Comparison of ENCODE assay signal across 11 cellular contexts in the genomic region with DNA sequence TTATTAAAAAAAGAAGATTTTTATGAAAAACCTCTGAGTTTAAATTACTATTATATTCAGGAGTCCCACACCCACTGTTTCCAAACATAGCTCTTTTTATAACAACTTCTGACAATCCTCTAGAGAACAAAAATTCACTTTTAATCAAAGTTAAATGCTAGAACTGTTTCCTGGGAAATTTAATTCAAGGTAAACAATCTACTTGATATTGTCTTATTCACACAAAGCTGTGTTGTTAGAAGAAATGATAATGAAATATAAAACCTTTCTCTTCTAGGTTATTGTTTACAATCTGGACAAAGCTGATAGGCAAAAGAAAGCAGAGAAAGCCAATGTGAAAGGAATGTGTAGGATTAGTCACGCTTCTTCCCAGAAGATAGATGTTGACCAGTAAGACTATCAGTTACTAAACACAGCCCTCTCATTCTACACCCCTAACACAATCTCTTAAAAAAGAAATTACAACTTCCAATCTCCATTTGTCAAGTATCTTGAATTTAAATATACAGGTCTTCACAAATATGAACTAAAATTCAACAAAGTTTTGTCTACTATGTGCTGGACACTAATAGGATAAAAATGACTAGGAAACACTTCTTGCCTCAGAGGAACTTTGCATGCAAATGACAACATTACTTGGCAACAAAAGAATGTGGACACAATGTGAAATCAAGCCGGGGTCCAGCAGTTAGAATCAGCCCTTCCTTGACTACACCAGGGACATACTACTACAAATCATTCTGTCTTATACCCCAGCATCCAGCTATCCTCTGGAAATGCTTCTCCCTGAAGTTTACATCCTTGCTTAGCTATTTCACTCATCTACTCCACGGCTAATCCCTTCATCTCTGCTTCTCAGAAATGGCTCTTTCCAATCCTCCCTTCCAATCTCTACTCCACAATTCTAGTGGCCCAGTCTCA.
DNase-seq lines count a peak whose midpoint lies in the region; ATAC-seq and TF ChIP-seq lines count a peak whose summit lies in the region.
"Had no signal": no experiment of that assay in that cellular context is flagged by ENCODE, and none has a peak within 500 bp of the region (broad histone marks: within the 10 kb centered on the region; RNA-seq: fewer than 3 reads in every experiment).

No MANE protein-coding gene starts in this region.

- no peak for ATAC-seq in T-cell (replicated peaks in 1 of 4)
- ATAC-seq: upper lobe of right lung had no signal

- in situ Hi-C loops in GM13977 (cut with MboI; ENCODE audit: low pct_unique_long_range_greater_than_20kb, low sequenced_read_pairs, unreplicated experiment) = no loop called here

- H3K27me3 Mint-ChIP-seq in osteocyte (ENCODE audit: unreplicated experiment) (no peaks in the 10 kb centered on the region), T-cell (no peaks in the 10 kb centered on the region)

- DNase-seq in ELR (ENCODE audit: low read depth) (peak; percentile 75), RWPE1 (ENCODE audit: low spot score) (peak; percentile 4), fibroblast of mammary gland (ENCODE audit: low read depth) (peak; percentile 69), osteocyte (ENCODE audit: extremely low spot score, unreplicated experiment) (no peak), thyroid gland (no peak), GM13977 (ENCODE audit: low spot score) (no peak), T-cell (no peak), NCI-H187 treated with DMSO at 0.1 percent for 48 hours (lab: John Stamatoyannopoulos, UW) (no peak)
- DNase-seq: upper lobe of right lung had no signal

- no peaks in the 10 kb centered on the region for H3K36me3 Mint-ChIP-seq in osteocyte (ENCODE audit: unreplicated experiment)
- peaks cover 32% of the 10 kb centered on the region for H3K36me3 Mint-ChIP-seq in T-cell

- H3K27ac Mint-ChIP-seq in osteocyte (ENCODE audit: unreplicated experiment) (peak overlapping the region; percentile 83), T-cell (no peak overlapping the region)

- no peak overlapping the region for H3K4me3 ChIP-seq in fibroblast of mammary gland (ENCODE audit: control insufficient read depth, low read depth, low read length)
- H3K4me3 ChIP-seq in thyroid gland (replicated peaks in 1 of 3) = no peak overlapping the region
- H3K4me3 ChIP-seq: upper lobe of right lung had no signal

- no peaks in the 10 kb centered on the region for H3K9me3 ChIP-seq in thyroid gland
- H3K9me3 ChIP-seq: upper lobe of right lung had no signal

- H3K4me1 ChIP-seq in thyroid gland = no peaks in the 10 kb centered on the region
- H3K4me1 ChIP-seq: parathyroid adenoma, upper lobe of right lung had no signal

- intact Hi-C loops in thyroid gland (cut with DNase I) = no loop called here

- no peak for TF ChIP-seq CTCF in RWPE1 (conservative IDR thresholded peaks at IDR 0.05; ENCODE audit: low read depth)
- TF ChIP-seq CTCF in fibroblast of mammary gland (conservative IDR thresholded peaks at IDR 0.05; ENCODE audit: control insufficient read depth, insufficient read depth, low read depth, low read length) = no peak
- TF ChIP-seq CTCF in osteocyte (IDR thresholded peaks at IDR 0.05) = no peak
- TF ChIP-seq CTCF in thyroid gland (IDR thresholded peaks at IDR 0.05) = no peak
- TF ChIP-seq CTCF in GM13977 (IDR thresholded peaks at IDR 0.05; ENCODE audit: extremely low read depth, insufficient read depth, missing control alignments) = no peak

- TF ChIP-seq POLR2A in thyroid gland (IDR thresholded peaks at IDR 0.05) = no peak

- H3K27ac ChIP-seq in RWPE1 (no peak overlapping the region), thyroid gland (no peak overlapping the region)
- H3K27ac ChIP-seq: parathyroid adenoma, upper lobe of right lung, VCaP had no signal

- no peaks in the 10 kb centered on the region for H3K36me3 ChIP-seq in thyroid gland
- H3K36me3 ChIP-seq: upper lobe of right lung had no signal

- 72 to 79% methylated on average over 3 of the region's 3 CpGs for WGBS in thyroid gland, 2 donors

- H3K27me3 ChIP-seq in thyroid gland = no peaks in the 10 kb centered on the region
- H3K27me3 ChIP-seq: upper lobe of right lung had no signal

- H3K4me3 Mint-ChIP-seq in osteocyte (ENCODE audit: unreplicated experiment) = no peak overlapping the region
- H3K4me3 Mint-ChIP-seq in T-cell = no peak overlapping the region

- H3K9me3 Mint-ChIP-seq in osteocyte (ENCODE audit: unreplicated experiment) = peaks cover 6% of the 10 kb centered on the region
- H3K9me3 Mint-ChIP-seq in T-cell = peaks cover 13 to 21% (median 14%) of the 10 kb centered on the region in 3 donors

- CTCF ChIA-PET in RWPE1 (lab: Yijun Ruan, JAX) (no interaction called here), T-cell (lab: Charles Lee) (no interaction called here)

- POLR2A ChIA-PET in RWPE1 (lab: Yijun Ruan, JAX; ENCODE audit: low non-redundant PET) (no interaction called here), T-cell (lab: Charles Lee) (interaction anchor here in 1 of 2 donors (0.6 kb wide), 1 partner anchor 652 kb away, joined by 3 read pairs; no protein-coding TSS in a partner anchor)

- peaks cover 22% of the 10 kb centered on the region for H3K4me1 Mint-ChIP-seq in osteocyte (ENCODE audit: unreplicated experiment)
- H3K4me1 Mint-ChIP-seq in T-cell = no peaks in the 10 kb centered on the region

Comparison
In these comparisons a context has a peak if more than half of its experiments do, and no peak if none do; other contexts are left out.
1. DNase-seq: peak in ELR (single experiment), RWPE1 (single experiment) and fibroblast of mammary gland (single experiment); none in osteocyte (single experiment), thyroid gland (0 of 2), GM13977 (single experiment), T-cell (0 of 34) and NCI-H187 treated with DMSO at 0.1 percent for 48 hours (single experiment).